10 cellular contexts compared by ENCODE assay signal in the genomic region with DNA sequence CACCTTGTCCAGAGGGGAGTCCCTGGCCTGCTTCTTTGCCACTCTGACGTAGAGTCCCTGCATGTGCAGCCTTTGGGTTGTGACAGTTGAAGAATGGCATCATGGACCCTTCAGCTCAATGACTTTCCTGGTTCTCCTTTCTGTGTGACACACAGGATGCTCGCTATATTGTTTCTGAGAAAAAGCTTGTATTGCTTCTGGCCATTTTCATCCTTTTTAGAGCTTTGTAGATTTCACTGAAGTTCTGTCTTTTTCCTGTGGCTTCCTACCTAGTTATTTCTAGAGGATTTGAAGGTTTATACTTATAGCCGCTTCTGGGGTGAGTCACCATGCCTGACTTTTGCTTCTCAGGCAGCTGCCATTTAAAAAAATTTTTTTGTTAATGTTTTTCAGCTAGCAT. TPM values are rescaled to one million over a fixed set of nuclear protein-coding genes. Genes with fewer than 3 reads are reported as not detected.
DNase-seq lines count a peak whose midpoint lies in the region; ATAC-seq, FAIRE-seq and TF ChIP-seq lines count a peak whose summit lies in the region.
"Had no signal": no experiment of that assay in that cellular context is flagged by ENCODE, and none has a peak within 500 bp of the region (broad histone marks: within the 10 kb centered on the region; RNA-seq: fewer than 3 reads in every experiment).

No MANE protein-coding gene starts in this region.

- no peak for TF ChIP-seq POLR2A in GM12878 (IDR thresholded peaks at IDR 0.05; ENCODE audit: low read depth, low read length)

- SMC1A ChIA-PET in GM12878 (lab: Charles Lee; ENCODE audit: uncharacterized antibody, unreplicated experiment), result interaction anchor here (1.0 to 1.9 kb wide), 6 partner anchors 10 to 30 kb away, joined by 3 to 7 read pairs (median 4); no protein-coding TSS in a partner anchor

- H3K9ac ChIP-seq in GM12878 (ENCODE audit: control insufficient read depth, insufficient read depth, low read length), result no peak overlapping the region

- no peak for TF ChIP-seq CTCF in GM10266 (IDR thresholded peaks at IDR 0.05; ENCODE audit: control insufficient read depth, insufficient read depth, low read depth, missing control alignments)
- TF ChIP-seq CTCF in GM12878 (IDR thresholded peaks at IDR 0.05 in 2 of 3, conservative IDR thresholded peaks at IDR 0.05 in 1 of 3; ENCODE audit: control insufficient read depth in 2 of 3, extremely low read depth in 1 of 3, insufficient read depth in 1 of 3, low read depth in 3 of 3, low read length in 3 of 3), result no peak
- no peak for TF ChIP-seq CTCF in heart right ventricle (IDR thresholded peaks at IDR 0.05)

- H4K20me1 ChIP-seq in GM12878 (ENCODE audit: control insufficient read depth, insufficient read depth), result peaks cover 3% of the 10 kb centered on the region; the same call in 1 of the 2 replicates

- no peak overlapping the region for H3K4me2 ChIP-seq in GM12878 (ENCODE audit: control insufficient read depth, insufficient read depth)

- H3K9me3 ChIP-seq in GM12878 (replicated peaks; ENCODE audit: control insufficient read depth, insufficient read depth, low read length), result peaks cover 6% of the 10 kb centered on the region; the same call in 2 of the 3 replicates
- peaks cover 0 to 11% (median 0%) of the 10 kb centered on the region in 11 donors for H3K9me3 ChIP-seq in heart right ventricle
- no peaks in the 10 kb centered on the region for H3K9me3 ChIP-seq in effector memory CD4-positive, alpha-beta T cell (ENCODE audit: control insufficient read depth, low read length)

- H3K27me3 ChIP-seq in GM12878 (replicated peaks in 1 of 2; ENCODE audit: control insufficient read depth in 2 of 2, insufficient read depth in 2 of 2, low read length in 1 of 2), result no peaks in the 10 kb centered on the region
- no peaks in the 10 kb centered on the region for H3K27me3 ChIP-seq in heart right ventricle
- H3K27me3 ChIP-seq in effector memory CD4-positive, alpha-beta T cell (replicated peaks; ENCODE audit: control insufficient read depth, insufficient read depth, low read length, poor library complexity, severe bottlenecking), result no peaks in the 10 kb centered on the region
- H3K27me3 ChIP-seq: cardiac muscle cell had no signal

- 2% methylated on average over 3 of the region's 3 CpGs for WGBS in GM12878 (ENCODE audit: insufficient coverage, insufficient replicate concordance, low lambda C conversion rate, missing lambda C conversion rate)
- 89 to 96% methylated on average over 3 of the region's 3 CpGs for WGBS in heart right ventricle, 2 donors

- BruUV-seq in GM12878 (replicated peaks; lab: Mats Ljungman, UMichigan), result no TSS peak

- no peak for TF ChIP-seq RAD21 in GM12878 (IDR thresholded peaks at IDR 0.05; ENCODE audit: insufficient read depth, low read depth, low read length)

- peaks cover 4 to 6% of the 10 kb centered on the region in 2 experiments; a peak in 3 of 4 replicates for H3K36me3 ChIP-seq in GM12878 (ENCODE audit: control insufficient read depth in 2 of 2, insufficient read depth in 2 of 2, low read length in 1 of 2)
- peaks cover 0 to 34% (median 0%) of the 10 kb centered on the region in 9 donors for H3K36me3 ChIP-seq in heart right ventricle
- H3K36me3 ChIP-seq in effector memory CD4-positive, alpha-beta T cell (ENCODE audit: control insufficient read depth, insufficient read depth, low read length), result peaks cover 10% of the 10 kb centered on the region
- H3K36me3 ChIP-seq: cardiac muscle cell had no signal

- POLR2A ChIA-PET in GM12878 (lab: Charles Lee), result interaction anchor here (0.8 to 1.2 kb wide), 3 partner anchors 24 to 30 kb away, joined by 3 to 4 read pairs (median 4); a partner anchor contains a TSS

- TF ChIP-seq EP300 in GM12878 (IDR thresholded peaks at IDR 0.05; ENCODE audit: borderline replicate concordance in 1 of 2, control insufficient read depth in 1 of 2, low read depth in 2 of 2, low read length in 2 of 2), result no peak

- DNase-seq in GM10266 (ENCODE audit: extremely low spot score) (peak; percentile 46), GM12878 (ENCODE audit: low read depth, low spot score) (peak; percentile 49), heart right ventricle (no peak), NCI-H2081 treated with DMSO at 0.1 percent for 48 hours (lab: John Stamatoyannopoulos, UW) (no peak)
- DNase-seq in effector memory CD4-positive, alpha-beta T cell, result no peak
- DNase-seq: T1000 had no signal

- CTCF ChIA-PET in GM12878 (lab: Yijun Ruan, JAX), result interaction anchor here (0.7 to 1.0 kb wide), 2 partner anchors 15 to 19 kb away, joined by 3 read pairs; no protein-coding TSS in a partner anchor

- H3K79me2 ChIP-seq in GM12878 (ENCODE audit: control insufficient read depth, insufficient read depth, low read length), result peaks cover 77% of the 10 kb centered on the region

- RAD21 ChIA-PET in GM12878 (lab: Charles Lee; ENCODE audit: unreplicated experiment), result interaction anchor here (0.9 to 1.4 kb wide), 3 partner anchors 13 to 28 kb away, joined by 3 to 5 read pairs (median 4); no protein-coding TSS in a partner anchor

- in situ Hi-C loops in GM12878 (cut with MboI), result no loop called here

- no peak overlapping the region for H3K4me3 ChIP-seq in GM12878
- no peak overlapping the region for H3K4me3 ChIP-seq in heart right ventricle
- H3K4me3 ChIP-seq in effector memory CD4-positive, alpha-beta T cell (ENCODE audit: insufficient read depth, low read depth, low read length, poor library complexity, severe bottlenecking), result no peak overlapping the region
- H3K4me3 ChIP-seq: cardiac muscle cell had no signal

- H3K27ac ChIP-seq in GM12878 (ENCODE audit: control insufficient read depth, insufficient read depth) (0 out of 2 replicates have a peak overlapping the region, but pooled peaks have one; percentile 14), heart right ventricle (no peak overlapping the region)
- no peak overlapping the region for H3K27ac ChIP-seq in effector memory CD4-positive, alpha-beta T cell (ENCODE audit: insufficient read depth, low read length, poor library complexity, severe bottlenecking)
- H3K27ac ChIP-seq: cardiac muscle cell had no signal

- FAIRE-seq in GM12878 (lab: Jason Lieb, UNC), result peak; percentile 31

- H3K4me1 ChIP-seq in GM12878 (ENCODE audit: control insufficient read depth, insufficient read depth, low read length) (peaks cover 21% of the 10 kb centered on the region), heart right ventricle (peaks cover 0 to 29% (median 10%) of the 10 kb centered on the region in 9 donors)
- H3K4me1 ChIP-seq in effector memory CD4-positive, alpha-beta T cell (ENCODE audit: control insufficient read depth, insufficient read depth, low read length, poor library complexity, severe bottlenecking), result no peaks in the 10 kb centered on the region

- intact Hi-C loops in GM12878 (cut with micrococcal nuclease; ENCODE audit: unreplicated experiment), result no loop called here
- intact Hi-C loops in heart right ventricle (cut with DNase I), result no loop called here

- no peak overlapping the region for H2AFZ ChIP-seq in GM12878 (ENCODE audit: control insufficient read depth, low read depth, low read length)

- ATAC-seq in GM19455 (IDR thresholded peaks at IDR 0.05; ENCODE audit: unreplicated experiment) (peak; percentile 80), HG03097 (IDR thresholded peaks at IDR 0.05; ENCODE audit: low FRiP score, unreplicated experiment) (peak; percentile 82), GM12878 (peak; percentile 75), GM19324 (IDR thresholded peaks at IDR 0.05; ENCODE audit: low FRiP score, unreplicated experiment) (no peak), heart right ventricle (no peak)

TF ChIP-seq in GM12878, 131 proteins besides CTCF, POLR2A, EP300 and RAD21 (continues in another document):
- TF ChIP-seq ZNF622 (IDR thresholded peaks at IDR 0.05), result no peak
- TF ChIP-seq, protein P1, sequence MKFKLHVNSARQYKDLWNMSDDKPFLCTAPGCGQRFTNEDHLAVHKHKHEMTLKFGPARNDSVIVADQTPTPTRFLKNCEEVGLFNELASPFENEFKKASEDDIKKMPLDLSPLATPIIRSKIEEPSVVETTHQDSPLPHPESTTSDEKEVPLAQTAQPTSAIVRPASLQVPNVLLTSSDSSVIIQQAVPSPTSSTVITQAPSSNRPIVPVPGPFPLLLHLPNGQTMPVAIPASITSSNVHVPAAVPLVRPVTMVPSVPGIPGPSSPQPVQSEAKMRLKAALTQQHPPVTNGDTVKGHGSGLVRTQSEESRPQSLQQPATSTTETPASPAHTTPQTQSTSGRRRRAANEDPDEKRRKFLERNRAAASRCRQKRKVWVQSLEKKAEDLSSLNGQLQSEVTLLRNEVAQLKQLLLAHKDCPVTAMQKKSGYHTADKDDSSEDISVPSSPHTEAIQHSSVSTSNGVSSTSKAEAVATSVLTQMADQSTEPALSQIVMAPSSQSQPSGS (IDR thresholded peaks at IDR 0.05; ENCODE audit: low read length), result peak; percentile 60; the same call in 1 of the 2 replicates
- TF ChIP-seq SPI1 (IDR thresholded peaks at IDR 0.05; ENCODE audit: borderline replicate concordance, insufficient read depth, low read depth, low read length), result peak; percentile 49; the same call in 1 of the 2 replicates
- TF ChIP-seq NR2F1 (conservative IDR thresholded peaks at IDR 0.05), result no peak
- TF ChIP-seq CREM (IDR thresholded peaks at IDR 0.05; ENCODE audit: low read depth), result peak; percentile 83
- TF ChIP-seq IKZF2 (IDR thresholded peaks at IDR 0.05), result 0 out of 4 replicates have a peak, but pooled peaks of 1 of the 2 experiments have one; percentile 26

RNA-seq across cellular contexts. Expression of a gene that starts 27.0 kb away (rescaled TPM):
- total RNA-seq in GM12878 (2013; cell fraction: nucleolus; rRNA removed), result 424 and 437 TPM in 2 replicates
- 172 and 173 TPM in 2 replicates for total RNA-seq in GM12878 (2014; rRNA removed)
- total RNA-seq in GM12878 (2014; rRNA removed; fragmentation: Illumina TruSeq; extraction: Trizol), result 137 and 139 TPM in 2 replicates
- 269 and 270 TPM in 2 replicates for total RNA-seq in GM12878 (2021)
- 112 TPM for polyA plus RNA-seq in GM12878 (2011; ENCODE audit: low read depth)
- polyA plus RNA-seq in GM12878 (2011; rRNA removed), result 130 and 139 TPM in 2 replicates
- polyA plus RNA-seq in GM12878 (2011; cell fraction: cytosol; rRNA removed), result 129 and 148 TPM in 2 replicates
- polyA plus RNA-seq in GM12878 (2011; cell fraction: nucleus; rRNA removed), result 132 and 140 TPM in 2 replicates
- polyA plus RNA-seq in GM12878 (2012), result 186 and 194 TPM in 2 replicates
- polyA plus RNA-seq in GM12878 (2014; fragmentation: Illumina TruSeq; extraction: Trizol), result 152 and 163 TPM in 2 replicates
- 10 to 100 TPM; 52.4 to 70.0 TPM for polyA plus RNA-seq in GM12878 (2014; fragmentation: Nextera tagmentation; extraction: Ambion mirVana)
- 138 and 161 TPM in 2 replicates for polyA plus RNA-seq in GM12878 (2014; rRNA removed)
- polyA plus RNA-seq in GM12878 (2016; fragmentation: Nextera tagmentation; extraction: Ambion mirVana), result 100 to 1,000 TPM; 214 to 230 TPM
- 228 and 274 TPM in 2 replicates for polyA minus RNA-seq in GM12878 (2011; rRNA and poly(A)+ RNA removed)
- polyA minus RNA-seq in GM12878 (2011; cell fraction: cytosol; rRNA and poly(A)+ RNA removed), result 87.9 and 101 TPM in 2 replicates
- polyA minus RNA-seq in GM12878 (2011; cell fraction: nucleus; rRNA and poly(A)+ RNA removed), result 129 and 207 TPM in 2 replicates
- total RNA-seq in heart right ventricle, result 100 to 1,000 TPM in 1 of 10 donors, 10 to 100 TPM in 9; 66.8 to 104 (median 80.8) TPM
- 100 to 1,000 TPM in 1 of 2 donors, 10 to 100 TPM in 1; 39.9 to 107 TPM for polyA plus RNA-seq in heart right ventricle

Comparison
In these comparisons a context has a peak if more than half of its experiments do, and no peak if none do; other contexts are left out.
1. DNase-seq: peak in GM10266 (single experiment) and GM12878 (single experiment); none in heart right ventricle (0 of 2), effector memory CD4-positive, alpha-beta T cell (0 of 3) and NCI-H2081 treated with DMSO at 0.1 percent for 48 hours (single experiment).
2. ATAC-seq: peak in GM19455 (single experiment), HG03097 (single experiment) and GM12878 (single experiment); none in GM19324 (single experiment) and heart right ventricle (0 of 8).